In the genomic region with DNA sequence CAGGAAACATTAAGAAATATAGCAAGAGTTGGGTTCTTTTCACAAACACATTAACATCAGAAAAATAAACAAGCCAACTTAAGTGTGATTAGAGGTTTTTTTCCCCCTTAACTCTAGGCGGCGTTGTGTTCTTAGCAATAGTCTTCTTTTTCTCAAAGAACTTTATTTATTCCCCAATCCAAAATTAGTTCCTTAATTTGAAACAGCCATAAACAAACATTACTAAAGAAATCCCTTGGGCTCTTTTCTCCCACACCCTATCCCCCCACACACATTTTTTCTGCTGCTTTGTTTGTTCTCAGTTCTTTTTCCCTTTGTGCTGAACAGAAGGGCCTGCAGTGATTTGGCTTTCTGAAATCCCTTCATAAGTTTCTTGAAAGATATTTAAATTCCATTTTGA, we compare ENCODE assay signal across 1 cellular context.
TF ChIP-seq lines count a peak whose summit lies in the region.

No MANE protein-coding gene starts in this region.

TF ChIP-seq in endothelial cell of umbilical vein, 7 proteins besides CTCF, POLR2A, EP300 and RAD21 (continued from another document):
- TF ChIP-seq POLR2AphosphoS5 (IDR thresholded peaks at IDR 0.05; ENCODE audit: insufficient read depth, low read depth, low read length), result no peak
